In genomic region chrX:154096140-154097002, GRCh38 we compare ENCODE assay signal across 9 cellular contexts. TPM values are rescaled to one million over a fixed set of nuclear protein-coding genes. Genes with fewer than 3 reads are reported as not detected.
DNase-seq lines count a peak whose midpoint lies in the region; ATAC-seq, FAIRE-seq and TF ChIP-seq lines count a peak whose summit lies in the region.
"Had no signal": no experiment of that assay in that cellular context is flagged by ENCODE, and none has a peak within 500 bp of the region (broad histone marks: within the 10 kb centered on the region; RNA-seq: fewer than 3 reads in every experiment).

No MANE protein-coding gene starts in this region.

- H3K9me3 ChIP-seq in PC-9 (ENCODE audit: insufficient read depth, low read depth) (no peaks in the 10 kb centered on the region), HepG2 (ENCODE audit: low read length) (no peaks in the 10 kb centered on the region)

- no peak overlapping the region for H3K27ac ChIP-seq in PC-9
- peak overlapping the region; percentile 40 for H3K27ac ChIP-seq in HepG2 (ENCODE audit: extremely low read length, insufficient read depth, low read length)
- H3K27ac ChIP-seq in substantia nigra (ENCODE audit: low read depth, low read length, poor library complexity, severe bottlenecking) = peak overlapping the region; percentile 85

- TF ChIP-seq POLR2A in HepG2 (IDR thresholded peaks at IDR 0.05; ENCODE audit: insufficient read depth in 1 of 2, low read depth in 2 of 2, low read length in 2 of 2) = no peak

- H3K9ac ChIP-seq in HepG2 (ENCODE audit: insufficient read depth, low read depth, low read length) = peak overlapping the region; percentile 68

- BruUV-seq in PC-9 (replicated peaks; lab: Mats Ljungman, UMichigan) (TSS peak; percentile 51), HepG2 (replicated peaks; lab: Mats Ljungman, UMichigan) (TSS peak; percentile 54)

- no peaks in the 10 kb centered on the region for H3F3A ChIP-seq in PC-9 (ENCODE audit: insufficient read depth, low read depth)

- TF ChIP-seq EP300 in HepG2 (IDR thresholded peaks at IDR 0.05; ENCODE audit: low read depth in 2 of 2, low read length in 2 of 2) (no peak), HepG2 (CRISPR knock-in tag; IDR thresholded peaks at IDR 0.05; ENCODE audit: borderline replicate concordance) (no peak)

- ATAC-seq in central memory CD8-positive, alpha-beta T cell (replicated peaks; ENCODE audit: extremely low read depth, poor library complexity, severe bottlenecking) = no peak
- ATAC-seq in HepG2 (peak; percentile 53), HG02678 (IDR thresholded peaks at IDR 0.05; ENCODE audit: unreplicated experiment) (no peak), HG03442 (IDR thresholded peaks at IDR 0.05; ENCODE audit: unreplicated experiment) (no peak)

- H3K9me2 ChIP-seq in PC-9 (ENCODE audit: insufficient read depth) = no peaks in the 10 kb centered on the region

- H3K4me1 Mint-ChIP-seq in central memory CD8-positive, alpha-beta T cell = peaks cover 44% of the 10 kb centered on the region

- H3K79me2 ChIP-seq in PC-9 (ENCODE audit: low read depth) = peaks cover 58% of the 10 kb centered on the region
- H3K79me2 ChIP-seq in HepG2 (ENCODE audit: insufficient read depth, low read length) = peaks cover 52% of the 10 kb centered on the region

- H3K36me3 ChIP-seq in PC-9 (ENCODE audit: low read depth) (no peaks in the 10 kb centered on the region), HepG2 (replicated peaks in 1 of 2; ENCODE audit: control insufficient read depth in 1 of 2, insufficient read depth in 2 of 2, low read length in 2 of 2) (peaks cover 0 to 4% of the 10 kb centered on the region in 2 experiments; a peak in 2 of 5 replicates)

- H3K27me3 ChIP-seq in PC-9 (ENCODE audit: insufficient read depth, low read depth) (no peaks in the 10 kb centered on the region), HepG2 (ENCODE audit: control insufficient read depth in 1 of 2, insufficient read depth in 2 of 2, low read length in 2 of 2) (no peaks in the 10 kb centered on the region)

- H3K4me3 ChIP-seq in PC-9 = peak overlapping the region; percentile 79
- peak overlapping the region; percentile 74 to 79 (median 76) for H3K4me3 ChIP-seq in HepG2 (replicated peaks in 1 of 3; ENCODE audit: insufficient read depth in 1 of 3, low read depth in 2 of 3, low read length in 3 of 3)

- peaks cover 16% of the 10 kb centered on the region for H3K36me3 Mint-ChIP-seq in central memory CD8-positive, alpha-beta T cell (ENCODE audit: insufficient read depth)

- in situ Hi-C loops in HepG2 (cut with HindIII; ENCODE audit: extremely low pct_ligation_motif_present, low pct_unique_long_range_greater_than_20kb) = no loop called here

- 13% methylated on average over 1 of the region's 31 CpGs for WGBS in HepG2 (ENCODE audit: low lambda C conversion rate)

- TF ChIP-seq CTCF in PC-9 (conservative IDR thresholded peaks at IDR 0.05) (no peak), HepG2 (CRISPR knock-in tag; IDR thresholded peaks at IDR 0.05) (no peak)

- H3K4me2 ChIP-seq in PC-9 (peak overlapping the region; percentile 84), HepG2 (ENCODE audit: low read depth, low read length) (peak overlapping the region; percentile 74)

- H3K27me3 Mint-ChIP-seq in central memory CD8-positive, alpha-beta T cell = no peaks in the 10 kb centered on the region

- POLR2A ChIA-PET in PC-9 (lab: Charles Lee; ENCODE audit: unreplicated experiment) (interaction anchor here (0.6 to 0.8 kb wide), 2 partner anchors 21 to 91 kb away, joined by 8 to 12 read pairs; no protein-coding TSS in a partner anchor), HepG2 (lab: Yijun Ruan, JAX) (interaction anchor here (0.6 to 0.9 kb wide), 2 partner anchors 56 to 83 kb away, joined by 3 to 4 read pairs; no protein-coding TSS in a partner anchor)

- FAIRE-seq in HepG2 (lab: Jason Lieb, UNC) = peak; percentile 15
- FAIRE-seq: G401.6 had no signal

- no peak for TF ChIP-seq RAD21 in HepG2 (CRISPR knock-in tag; IDR thresholded peaks at IDR 0.05)

- H4K20me1 ChIP-seq in PC-9 (ENCODE audit: insufficient read depth) (peaks cover 36% of the 10 kb centered on the region), HepG2 (ENCODE audit: insufficient read depth, low read length) (peaks cover 28% of the 10 kb centered on the region)

- no peaks in the 10 kb centered on the region for H3K9me3 Mint-ChIP-seq in central memory CD8-positive, alpha-beta T cell

- intact Hi-C loops in PC-9 (cut with micrococcal nuclease; ENCODE audit: unreplicated experiment) = loop anchor here (1.0 to 2.0 kb wide), 3 partner anchors 26 to 125 kb away; partner anchors contain the start of gene HCFC1
- intact Hi-C loops in HepG2 (cut with micrococcal nuclease; ENCODE audit: unreplicated experiment) = no loop called here

- H2AFZ ChIP-seq in PC-9 = no peak overlapping the region
- H2AFZ ChIP-seq in HepG2 (ENCODE audit: low read length) = no peak overlapping the region

- peak overlapping the region; percentile 95 for H3K4me3 Mint-ChIP-seq in central memory CD8-positive, alpha-beta T cell

- CTCF ChIA-PET in PC-9 (lab: Charles Lee) = no interaction called here
- CTCF ChIA-PET in HepG2 (lab: Yijun Ruan, JAX; ENCODE audit: low intra/inter-chr PET ratio, low total read pairs) = no interaction called here

- peak overlapping the region; percentile 97 for H3K27ac Mint-ChIP-seq in central memory CD8-positive, alpha-beta T cell (ENCODE audit: low read depth)

- DNase-seq in NCI-H2171 treated with DMSO at 0.1 percent for 48 hours (lab: John Stamatoyannopoulos, UW) (peak; percentile 22), NCI-H2171 (lab: John Stamatoyannopoulos, UW) (no peak), PC-9 (peak in 1 of 2 experiments; percentile 17), HepG2 (ENCODE audit: low spot score) (peak; percentile 12), substantia nigra (lab: John Stamatoyannopoulos, UW) (peak in 7 of 49 donors; percentile 4 to 43 (median 20))
- DNase-seq in central memory CD8-positive, alpha-beta T cell (ENCODE audit: low spot score in 2 of 2) = no peak

- H3K4me1 ChIP-seq in PC-9 (replicated peaks; ENCODE audit: insufficient read depth) (0 out of 2 replicates have a peak, but pooled peaks cover 14% of the 10 kb centered on the region), HepG2 (ENCODE audit: insufficient read depth, low read length) (peaks cover 46% of the 10 kb centered on the region)

RNA-seq across cellular contexts. Expression of gene MECP2, which starts 1.1 kb away (rescaled TPM):
- total RNA-seq in PC-9 (2021) (85.6 and 90.1 TPM in 2 replicates), HepG2 (2016; rRNA removed; fragmentation: Illumina TruSeq; extraction: Trizol) (16.4 and 18.1 TPM in 2 replicates)
- 12.6 and 12.7 TPM in 2 replicates for total RNA-seq in HepG2 (2016; cell fraction: cytosol; rRNA removed; fragmentation: Illumina TruSeq; extraction: Trizol; ENCODE audit: low read depth)
- total RNA-seq in HepG2 (2016; cell fraction: insoluble cytoplasmic fraction; rRNA removed; fragmentation: Illumina TruSeq; extraction: Trizol) = 15.3 and 17.0 TPM in 2 replicates
- total RNA-seq in HepG2 (2016; cell fraction: membrane; rRNA removed; fragmentation: Illumina TruSeq; extraction: Trizol) = 27.1 and 27.7 TPM in 2 replicates
- total RNA-seq in HepG2 (2016; cell fraction: nucleus; rRNA removed; fragmentation: Illumina TruSeq; extraction: Trizol) = 18.4 and 26.4 TPM in 2 replicates
- 7.9 and 8.0 TPM in 2 replicates for polyA plus RNA-seq in HepG2 (2011; rRNA removed)
- polyA plus RNA-seq in HepG2 (2011; cell fraction: cytosol; rRNA removed) = 4.6 and 4.7 TPM in 2 replicates
- 19.4 and 22.3 TPM in 2 replicates for polyA plus RNA-seq in HepG2 (2011; cell fraction: nucleus; rRNA removed)
- polyA plus RNA-seq in HepG2 (2012) = 8.3 and 9.6 TPM in 2 replicates
- 15.2 and 15.6 TPM in 2 replicates for polyA plus RNA-seq in HepG2 (2016; cell fraction: cytosol; fragmentation: Illumina TruSeq; extraction: Trizol; ENCODE audit: low read depth)
- polyA plus RNA-seq in HepG2 (2016; cell fraction: insoluble cytoplasmic fraction; fragmentation: Illumina TruSeq; extraction: Trizol; ENCODE audit: low read depth) = 11.9 and 15.9 TPM in 2 replicates
- polyA plus RNA-seq in HepG2 (2016; cell fraction: membrane; fragmentation: Illumina TruSeq; extraction: Trizol; ENCODE audit: low read depth) = 22.5 and 23.0 TPM in 2 replicates
- polyA plus RNA-seq in HepG2 (2016; cell fraction: nucleus; fragmentation: Illumina TruSeq; extraction: Trizol; ENCODE audit: insufficient read depth, low read depth) = 21.4 and 24.2 TPM in 2 replicates
- polyA minus RNA-seq in HepG2 (2011; rRNA and poly(A)+ RNA removed; ENCODE audit: low replicate concordance) = 17.0 and 27.8 TPM in 2 replicates
- 3.6 and 5.0 TPM in 2 replicates for polyA minus RNA-seq in HepG2 (2011; cell fraction: cytosol; rRNA and poly(A)+ RNA removed)
- polyA minus RNA-seq in HepG2 (2011; cell fraction: nucleus; rRNA and poly(A)+ RNA removed) = 33.7 and 39.8 TPM in 2 replicates

RNA-seq across cellular contexts. Expression of gene OPN1LW, which starts 47.7 kb away (rescaled TPM):
- not detected in 2 replicates for total RNA-seq in PC-9 (2021)
- total RNA-seq in HepG2 (2016; rRNA removed; fragmentation: Illumina TruSeq; extraction: Trizol) = not detected in 2 replicates
- not detected in 2 replicates for total RNA-seq in HepG2 (2016; cell fraction: cytosol; rRNA removed; fragmentation: Illumina TruSeq; extraction: Trizol; ENCODE audit: low read depth)
- total RNA-seq in HepG2 (2016; cell fraction: insoluble cytoplasmic fraction; rRNA removed; fragmentation: Illumina TruSeq; extraction: Trizol) = not detected in 2 replicates
- total RNA-seq in HepG2 (2016; cell fraction: membrane; rRNA removed; fragmentation: Illumina TruSeq; extraction: Trizol) = not detected in 2 replicates
- not detected in 2 replicates for total RNA-seq in HepG2 (2016; cell fraction: nucleus; rRNA removed; fragmentation: Illumina TruSeq; extraction: Trizol)
- polyA plus RNA-seq in HepG2 (2011; rRNA removed) = not detected in 2 replicates
- not detected in 2 replicates for polyA plus RNA-seq in HepG2 (2011; cell fraction: cytosol; rRNA removed)
- not detected in 2 replicates for polyA plus RNA-seq in HepG2 (2011; cell fraction: nucleus; rRNA removed)
- not detected in 2 replicates for polyA plus RNA-seq in HepG2 (2012)
- polyA plus RNA-seq in HepG2 (2016; cell fraction: cytosol; fragmentation: Illumina TruSeq; extraction: Trizol; ENCODE audit: low read depth) = not detected in 2 replicates
- not detected in 2 replicates for polyA plus RNA-seq in HepG2 (2016; cell fraction: insoluble cytoplasmic fraction; fragmentation: Illumina TruSeq; extraction: Trizol; ENCODE audit: low read depth)
- polyA plus RNA-seq in HepG2 (2016; cell fraction: membrane; fragmentation: Illumina TruSeq; extraction: Trizol; ENCODE audit: low read depth) = not detected in 2 replicates
- not detected in 2 replicates for polyA plus RNA-seq in HepG2 (2016; cell fraction: nucleus; fragmentation: Illumina TruSeq; extraction: Trizol; ENCODE audit: insufficient read depth, low read depth)
- not detected in 2 replicates for polyA minus RNA-seq in HepG2 (2011; rRNA and poly(A)+ RNA removed; ENCODE audit: low replicate concordance)
- not detected in 2 replicates for polyA minus RNA-seq in HepG2 (2011; cell fraction: cytosol; rRNA and poly(A)+ RNA removed)
- not detected in 2 replicates for polyA minus RNA-seq in HepG2 (2011; cell fraction: nucleus; rRNA and poly(A)+ RNA removed)

Comparison
In these comparisons a context has a peak if more than half of its experiments do, and no peak if none do; other contexts are left out.
1. DNase-seq: peak in NCI-H2171 treated with DMSO at 0.1 percent for 48 hours (single experiment) and HepG2 (single experiment); none in NCI-H2171 (single experiment) and central memory CD8-positive, alpha-beta T cell (0 of 2).